ENCODE assay signal across 17 cellular contexts in genomic region chr3:175003590-175003989, GRCh38.
DNase-seq lines count a peak whose midpoint lies in the region; ATAC-seq and TF ChIP-seq lines count a peak whose summit lies in the region.
"Had no signal": no experiment of that assay in that cellular context is flagged by ENCODE, and none has a peak within 500 bp of the region (broad histone marks: within the 10 kb centered on the region; RNA-seq: fewer than 3 reads in every experiment).

No MANE protein-coding gene starts in this region.

- H2BK15ac ChIP-seq in mesenchymal stem cell (ENCODE audit: low read depth, poor library complexity, severe bottlenecking), result no peak overlapping the region

- no peak for TF ChIP-seq CTCF in AG04450 (IDR thresholded peaks at IDR 0.05; ENCODE audit: low read depth, low read length)
- TF ChIP-seq CTCF in HFFc6 (IDR thresholded peaks at IDR 0.05), result no peak
- no peak for TF ChIP-seq CTCF in lower lobe of right lung (IDR thresholded peaks at IDR 0.05)
- TF ChIP-seq CTCF in gastroesophageal sphincter (IDR thresholded peaks at IDR 0.05), result no peak

- H3K27ac ChIP-seq in AG04450 (ENCODE audit: low read depth, low read length) (peak overlapping the region; percentile 79), SJSA1 (peak overlapping the region; percentile 82), mesenchymal stem cell (ENCODE audit: low read length, poor library complexity, severe bottlenecking) (no peak overlapping the region), lower lobe of right lung (no peak overlapping the region), gastroesophageal sphincter (no peak overlapping the region)

- H3K27me3 ChIP-seq in AG04450 (ENCODE audit: control insufficient read depth, insufficient read depth, low read length) (no peaks in the 10 kb centered on the region), SJSA1 (replicated peaks) (no peaks in the 10 kb centered on the region), mesenchymal stem cell (ENCODE audit: control insufficient read depth in 1 of 2, insufficient read depth in 1 of 2, low read length in 2 of 2) (no peaks in the 10 kb centered on the region), lower lobe of right lung (ENCODE audit: low read depth) (no peaks in the 10 kb centered on the region), gastroesophageal sphincter (no peaks in the 10 kb centered on the region)

- intact Hi-C loops in lower lobe of right lung (cut with DNase I), result no loop called here

- peak overlapping the region; percentile 67 to 72 for H3K18ac ChIP-seq in mesenchymal stem cell (ENCODE audit: low read depth in 1 of 2, low read length in 2 of 2)

- H3K36me3 ChIP-seq in SJSA1 (no peaks in the 10 kb centered on the region), mesenchymal stem cell (ENCODE audit: control insufficient read depth in 1 of 2, insufficient read depth in 2 of 2, low read depth in 1 of 2, low read length in 2 of 2) (no peaks in the 10 kb centered on the region), lower lobe of right lung (no peaks in the 10 kb centered on the region), gastroesophageal sphincter (no peaks in the 10 kb centered on the region)

- no peak overlapping the region for H3K4me3 Mint-ChIP-seq in HFFc6
- H3K4me3 Mint-ChIP-seq: CD4-positive, CD25-positive, alpha-beta regulatory T cell had no signal

- H2AK5ac ChIP-seq in mesenchymal stem cell (ENCODE audit: low read length, severe bottlenecking), result no peak overlapping the region

- H3K27me3 Mint-ChIP-seq in HFFc6 (ENCODE audit: insufficient read depth), result no peaks in the 10 kb centered on the region
- H3K27me3 Mint-ChIP-seq: CD4-positive, CD25-positive, alpha-beta regulatory T cell had no signal

- H3K4ac ChIP-seq in mesenchymal stem cell (ENCODE audit: low read depth in 1 of 2, low read length in 2 of 2), result peak overlapping the region; percentile 73 to 75

- no peak overlapping the region for H3K4me2 ChIP-seq in mesenchymal stem cell (ENCODE audit: low read length, poor library complexity, severe bottlenecking)

- H2BK120ac ChIP-seq in mesenchymal stem cell (ENCODE audit: low read depth, low read length), result peak overlapping the region; percentile 75

- peak overlapping the region; percentile 73 for H4K91ac ChIP-seq in mesenchymal stem cell (ENCODE audit: low read length)

- peaks cover 76% of the 10 kb centered on the region for H3K4me1 Mint-ChIP-seq in HFFc6 (ENCODE audit: low read depth)
- H3K4me1 Mint-ChIP-seq: CD4-positive, CD25-positive, alpha-beta regulatory T cell had no signal

- no peak overlapping the region for H3K23ac ChIP-seq in mesenchymal stem cell (ENCODE audit: low read length in 2 of 2)

- H3K36me3 Mint-ChIP-seq in HFFc6 (ENCODE audit: low read depth), result peaks cover 19% of the 10 kb centered on the region
- H3K36me3 Mint-ChIP-seq: CD4-positive, CD25-positive, alpha-beta regulatory T cell had no signal

- no peak for TF ChIP-seq POLR2A in gastroesophageal sphincter (IDR thresholded peaks at IDR 0.05)

- 91% methylated on average over 1 of the region's 2 CpGs for WGBS in mesenchymal stem cell
- WGBS in gastroesophageal sphincter (ENCODE audit: low coverage in 1 of 2), 2 donors, result 88 to 89% methylated on average over 2 of the region's 2 CpGs

- H3K14ac ChIP-seq in mesenchymal stem cell (ENCODE audit: low read length in 2 of 2), result no peak overlapping the region

- H3K4me3 ChIP-seq in AG04450 (ENCODE audit: low read depth, low read length), result no peak overlapping the region
- H3K4me3 ChIP-seq in SJSA1, result no peak overlapping the region
- H3K4me3 ChIP-seq in mesenchymal stem cell (ENCODE audit: insufficient read depth in 1 of 2, low read depth in 1 of 2, low read length in 2 of 2), result no peak overlapping the region
- H3K4me3 ChIP-seq in lower lobe of right lung, result no peak overlapping the region
- no peak overlapping the region for H3K4me3 ChIP-seq in gastroesophageal sphincter

- H3K27ac Mint-ChIP-seq in HFFc6, result peak overlapping the region; percentile 94
- H3K27ac Mint-ChIP-seq: CD4-positive, CD25-positive, alpha-beta regulatory T cell had no signal

- H3K9me3 ChIP-seq in AG04450 (ENCODE audit: control insufficient read depth, insufficient read depth, low read length) (no peaks in the 10 kb centered on the region), SJSA1 (replicated peaks) (no peaks in the 10 kb centered on the region), mesenchymal stem cell (ENCODE audit: control insufficient read depth, low read length) (no peaks in the 10 kb centered on the region), lower lobe of right lung (no peaks in the 10 kb centered on the region), gastroesophageal sphincter (no peaks in the 10 kb centered on the region)

- CTCF ChIA-PET in AG04450 (lab: Charles Lee), result no interaction called here

- no peak for ATAC-seq in lower lobe of right lung
- no peak for ATAC-seq in HG03520 (IDR thresholded peaks at IDR 0.05; ENCODE audit: unreplicated experiment)
- ATAC-seq in gastroesophageal sphincter, result no peak

- no peaks in the 10 kb centered on the region for H3K9me3 Mint-ChIP-seq in HFFc6

- H3K4me1 ChIP-seq in SJSA1 (replicated peaks) (peaks cover 32% of the 10 kb centered on the region), mesenchymal stem cell (ENCODE audit: control insufficient read depth, insufficient read depth, low read depth, low read length) (no peaks in the 10 kb centered on the region), lower lobe of right lung (no peaks in the 10 kb centered on the region), gastroesophageal sphincter (no peaks in the 10 kb centered on the region)

- H2AFZ ChIP-seq in mesenchymal stem cell (ENCODE audit: low read depth, low read length), result no peak overlapping the region

- POLR2A ChIA-PET in AG04450 (lab: Yijun Ruan, JAX), result no interaction called here

- peak overlapping the region; percentile 70 to 86 for H2BK12ac ChIP-seq in mesenchymal stem cell (ENCODE audit: low read length in 2 of 2)

- H2BK5ac ChIP-seq in mesenchymal stem cell (ENCODE audit: low read depth, low read length, poor library complexity, severe bottlenecking), result no peak overlapping the region

- no peaks in the 10 kb centered on the region for H3K79me1 ChIP-seq in mesenchymal stem cell (replicated peaks; ENCODE audit: low read length, poor library complexity, severe bottlenecking)

- peak overlapping the region; percentile 82 for H4K8ac ChIP-seq in mesenchymal stem cell (ENCODE audit: low read length)

- H3K9ac ChIP-seq in mesenchymal stem cell (ENCODE audit: low read length), result no peak overlapping the region

- no peak for TF ChIP-seq EP300 in gastroesophageal sphincter (IDR thresholded peaks at IDR 0.05)

- no peak for DNase-seq in AG04450 (ENCODE audit: low read depth, low spot score)
- no peak for DNase-seq in HFFc6
- DNase-seq in SJSA1 (ENCODE audit: low read depth in 1 of 2, low spot score in 2 of 2), result no peak
- peak; percentile 21 for DNase-seq in mesenchymal stem cell
- DNase-seq in lower lobe of right lung, result no peak
- DNase-seq: CD4-positive, CD25-positive, alpha-beta regulatory T cell; DND-41; GOT3; KBM-7; MM.1S; NCI-H1048; NCI-H1436; NCI-H1930; NCI-H345; NCI-H524 treated with DMSO at 0.1 percent for 48 hours had no signal

Comparison
In these comparisons a context has a peak if more than half of its experiments do, and no peak if none do; other contexts are left out.
1. H3K27ac ChIP-seq: peak in AG04450 (single experiment) and SJSA1 (single experiment); none in mesenchymal stem cell (single experiment), lower lobe of right lung (single experiment) and gastroesophageal sphincter (0 of 4).